In the genomic region with DNA sequence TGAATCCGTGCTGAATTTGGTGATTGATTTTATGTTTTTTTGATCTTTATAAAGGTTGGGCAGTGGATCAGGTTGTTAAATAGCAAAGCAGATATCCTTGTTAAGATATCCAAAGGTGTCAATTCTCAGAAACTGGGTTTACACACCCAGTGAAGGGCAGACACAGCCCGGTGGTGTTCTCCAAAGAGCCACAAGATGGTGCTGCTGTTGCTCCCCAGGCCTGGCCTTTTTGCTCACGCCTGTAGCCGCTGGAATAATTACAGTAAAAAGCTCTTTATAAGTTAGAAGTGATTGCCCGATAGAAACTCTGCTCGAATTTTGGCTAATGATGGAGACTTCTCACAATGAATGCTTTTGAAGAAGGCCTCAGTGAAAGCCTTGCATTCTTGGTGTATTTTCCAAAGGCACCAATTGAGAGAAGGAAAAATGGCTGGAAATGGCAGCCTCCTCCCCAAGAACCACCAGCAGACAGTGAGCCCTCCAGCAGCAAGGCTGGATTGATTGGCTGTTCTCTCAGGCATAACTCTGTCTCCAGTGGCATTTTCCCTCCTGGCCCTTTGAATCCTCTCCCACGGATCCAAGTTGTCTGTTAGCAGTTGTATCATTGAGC, we compare ENCODE assay signal across 8 cellular contexts.
A peak's percentile ranks its signal among the peaks of the same experiment; 100 is the strongest.
DNase-seq lines count a peak whose midpoint lies in the region; ATAC-seq and TF ChIP-seq lines count a peak whose summit lies in the region.

No MANE protein-coding gene starts in this region.

- DNase-seq in COLO668 (lab: John Stamatoyannopoulos, UW; ENCODE audit: unreplicated experiment) = peak; percentile 50
- peak; percentile 26 for DNase-seq in H4 (ENCODE audit: low spot score)
- DNase-seq in NCI-H2227 (lab: John Stamatoyannopoulos, UW; ENCODE audit: unreplicated experiment) = peak; percentile 62
- DNase-seq in activated CD4-positive, alpha-beta T cell treated with anti-CD3 and anti-CD28 coated beads, Interleukin-2, amount 10 ng/mL, durations not matched to agents 7 days and 5 days = peak; percentile 43
- DNase-seq in fibroblast of lung (ENCODE audit: low read depth in 2 of 2) = peak; percentile 15 to 43
- peak; percentile 62 for DNase-seq in neural crest cell (ENCODE audit: low read depth, low spot score)
- no peak for DNase-seq in aorta

- H3K4me1 ChIP-seq in fibroblast of lung (ENCODE audit: control insufficient read depth, extremely low read depth, insufficient read depth, low read length) (no peaks in the 10 kb centered on the region), aorta (ENCODE audit: control insufficient read depth in 1 of 2, insufficient read depth in 2 of 2, low read length in 2 of 2) (no peaks in the 10 kb centered on the region)

- intact Hi-C loops in aorta (cut with DNase I) = loop anchor here in 1 of 2 donors (5.0 kb wide), 1 partner anchor 1449 kb away; the partner anchor contains the start of gene PTPRT

- TF ChIP-seq CTCF in fibroblast of lung (conservative IDR thresholded peaks at IDR 0.05 in 1 of 2, IDR thresholded peaks at IDR 0.05 in 1 of 2; ENCODE audit: low read depth in 1 of 2, low read length in 2 of 2) (peak; percentile 83 to 94), neural crest cell (conservative IDR thresholded peaks at IDR 0.05) (peak; percentile 95)

- CTCF ChIA-PET in activated CD4-positive, alpha-beta T cell treated with anti-CD3 and anti-CD28 coated beads, Interleukin-2, amount 10 ng/mL, durations not matched to agents 7 days and 5 days (lab: Charles Lee) = no interaction called here

- no peaks in the 10 kb centered on the region for H4K20me1 ChIP-seq in fibroblast of lung (ENCODE audit: control insufficient read depth, extremely low read depth, insufficient read depth, low read length)

- 11 to 12% methylated on average over 7 of the region's 7 CpGs for WGBS in aorta, 2 donors

- H3K27ac Mint-ChIP-seq in activated CD4-positive, alpha-beta T cell treated with anti-CD3 and anti-CD28 coated beads, Interleukin-2, amount 10 ng/mL, durations not matched to agents 7 days and 5 days = no peak overlapping the region
- no peak overlapping the region for H3K27ac Mint-ChIP-seq in neural crest cell (ENCODE audit: unreplicated experiment)

- no peaks in the 10 kb centered on the region for H3K27me3 Mint-ChIP-seq in activated CD4-positive, alpha-beta T cell treated with anti-CD3 and anti-CD28 coated beads, Interleukin-2, amount 10 ng/mL, durations not matched to agents 7 days and 5 days
- H3K27me3 Mint-ChIP-seq in neural crest cell (ENCODE audit: low read depth) = peaks cover 17% of the 10 kb centered on the region

- no peaks in the 10 kb centered on the region for H3K27me3 ChIP-seq in fibroblast of lung (ENCODE audit: control insufficient read depth, insufficient read depth, low read length)
- H3K27me3 ChIP-seq in aorta (ENCODE audit: control insufficient read depth in 1 of 2, insufficient read depth in 2 of 2, low read length in 1 of 2) = no peaks in the 10 kb centered on the region

- no peaks in the 10 kb centered on the region for H3K36me3 Mint-ChIP-seq in activated CD4-positive, alpha-beta T cell treated with anti-CD3 and anti-CD28 coated beads, Interleukin-2, amount 10 ng/mL, durations not matched to agents 7 days and 5 days (ENCODE audit: low read depth)
- no peaks in the 10 kb centered on the region for H3K36me3 Mint-ChIP-seq in neural crest cell (ENCODE audit: low read depth)

- ATAC-seq in aorta (ENCODE audit: low FRiP score) (peak; percentile 73), GM18498 (IDR thresholded peaks at IDR 0.05; ENCODE audit: unreplicated experiment) (no peak)

- no peak overlapping the region for H3K4me2 ChIP-seq in fibroblast of lung (ENCODE audit: extremely low read depth, insufficient read depth, low read length)

- no peak overlapping the region for H2AFZ ChIP-seq in fibroblast of lung (ENCODE audit: low read length)

- H3K4me1 Mint-ChIP-seq in activated CD4-positive, alpha-beta T cell treated with anti-CD3 and anti-CD28 coated beads, Interleukin-2, amount 10 ng/mL, durations not matched to agents 7 days and 5 days = no peaks in the 10 kb centered on the region
- H3K4me1 Mint-ChIP-seq in neural crest cell = no peaks in the 10 kb centered on the region

- no peaks in the 10 kb centered on the region for H3K79me2 ChIP-seq in fibroblast of lung (ENCODE audit: control insufficient read depth, insufficient read depth, low read length)

- H3K9ac ChIP-seq in fibroblast of lung (ENCODE audit: insufficient read depth, low read length) = no peak overlapping the region

- no peaks in the 10 kb centered on the region for H3K36me3 ChIP-seq in fibroblast of lung (ENCODE audit: control insufficient read depth, insufficient read depth, low read length)
- H3K36me3 ChIP-seq in aorta (ENCODE audit: control insufficient read depth in 1 of 2, insufficient read depth in 2 of 2, low read length in 1 of 2) = no peaks in the 10 kb centered on the region

- no peaks in the 10 kb centered on the region for H3K9me3 Mint-ChIP-seq in activated CD4-positive, alpha-beta T cell treated with anti-CD3 and anti-CD28 coated beads, Interleukin-2, amount 10 ng/mL, durations not matched to agents 7 days and 5 days
- peaks cover 2% of the 10 kb centered on the region for H3K9me3 Mint-ChIP-seq in neural crest cell

- no peaks in the 10 kb centered on the region for H3K9me3 ChIP-seq in fibroblast of lung (ENCODE audit: control insufficient read depth, insufficient read depth, low read depth, low read length)
- no peaks in the 10 kb centered on the region for H3K9me3 ChIP-seq in aorta (ENCODE audit: control insufficient read depth, low read length)

- H3K27ac ChIP-seq in fibroblast of lung (ENCODE audit: insufficient read depth, low read length) (no peak overlapping the region), aorta (ENCODE audit: low read depth in 1 of 2, low read length in 2 of 2) (no peak overlapping the region)

- POLR2A ChIA-PET in activated CD4-positive, alpha-beta T cell treated with anti-CD3 and anti-CD28 coated beads, Interleukin-2, amount 10 ng/mL, durations not matched to agents 7 days and 5 days (lab: Charles Lee) = no interaction called here

- no peak overlapping the region for H3K4me3 Mint-ChIP-seq in activated CD4-positive, alpha-beta T cell treated with anti-CD3 and anti-CD28 coated beads, Interleukin-2, amount 10 ng/mL, durations not matched to agents 7 days and 5 days
- H3K4me3 Mint-ChIP-seq in neural crest cell = no peak overlapping the region

- H3K4me3 ChIP-seq in fibroblast of lung (replicated peaks in 1 of 4; ENCODE audit: control extremely low read depth in 1 of 4, insufficient read depth in 1 of 4, low read depth in 3 of 4, low read length in 4 of 4) (no peak overlapping the region), aorta (ENCODE audit: low read length in 2 of 2) (no peak overlapping the region)

Comparison
In these comparisons a context has a peak if more than half of its experiments do, and no peak if none do; other contexts are left out.
1. DNase-seq: peak in COLO668 (single experiment), H4 (single experiment), NCI-H2227 (single experiment), activated CD4-positive, alpha-beta T cell treated with anti-CD3 and anti-CD28 coated beads, Interleukin-2, amount 10 ng/mL, durations not matched to agents 7 days and 5 days (single experiment), fibroblast of lung (2 of 2) and neural crest cell (single experiment); none in aorta (0 of 2).